Comparison of ENCODE assay signal across 10 cellular contexts in the genomic region with DNA sequence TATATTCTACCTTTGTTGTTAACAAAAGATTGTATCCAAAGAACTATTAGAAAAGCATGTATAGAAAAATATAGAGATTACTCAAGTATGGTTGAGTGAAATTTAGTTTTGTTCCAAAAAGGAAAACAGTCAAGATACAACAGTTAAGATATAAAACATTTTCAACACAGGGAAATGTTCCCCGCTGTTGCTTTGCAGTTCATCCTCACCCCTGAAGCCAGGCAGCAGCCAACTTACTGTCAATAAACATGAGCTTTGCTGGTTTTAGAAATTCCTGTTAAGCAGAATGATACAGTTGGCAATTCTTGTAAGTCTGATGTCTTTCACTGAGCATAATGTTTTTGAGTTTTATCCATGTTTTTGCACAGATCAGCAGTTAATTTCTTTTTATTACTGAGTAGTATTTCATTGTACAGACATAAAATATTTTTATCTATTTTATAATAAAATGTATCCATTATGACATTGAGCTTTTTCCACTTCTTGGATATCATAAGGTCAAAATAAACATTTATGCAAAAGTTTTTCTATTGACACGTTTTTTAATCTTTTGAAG. TPM values are rescaled to one million over a fixed set of nuclear protein-coding genes. Genes with fewer than 3 reads are reported as not detected.
DNase-seq lines count a peak whose midpoint lies in the region; ATAC-seq and TF ChIP-seq lines count a peak whose summit lies in the region.
"Had no signal": no experiment of that assay in that cellular context is flagged by ENCODE, and none has a peak within 500 bp of the region (broad histone marks: within the 10 kb centered on the region; RNA-seq: fewer than 3 reads in every experiment).

No MANE protein-coding gene starts in this region.

- H3K9me3 Mint-ChIP-seq in activated T-helper 2 cell treated with anti-CD3 and anti-CD28 coated beads, Interferon-gamma antibody, Interleukin-2, Interleukin-4, amounts not matched to agents 10 μg/mL and 5 μg/mL and 100 μg/mL, durations not matched to agents 14 hours and 24 hours and 36 hours, result no peaks in the 10 kb centered on the region

- H3K4me3 Mint-ChIP-seq in activated T-helper 2 cell treated with anti-CD3 and anti-CD28 coated beads, Interferon-gamma antibody, Interleukin-2, Interleukin-4, amounts not matched to agents 10 μg/mL and 5 μg/mL and 100 μg/mL, durations not matched to agents 14 hours and 24 hours and 36 hours (ENCODE audit: low read depth), result peak overlapping the region; percentile 85

- H3K4me1 ChIP-seq in SK-N-SH (ENCODE audit: control insufficient read depth in 1 of 2, insufficient read depth in 2 of 2, low read depth in 1 of 2, low read length in 1 of 2) (no peaks in the 10 kb centered on the region), hepatocyte (ENCODE audit: insufficient read depth) (peaks cover 4% of the 10 kb centered on the region), stomach (peaks cover 0 to 5% (median 0%) of the 10 kb centered on the region in 4 donors)

- CTCF ChIA-PET in SK-N-SH (lab: Yijun Ruan, JAX), result no interaction called here

- H3K27ac ChIP-seq in SK-N-SH (ENCODE audit: low read depth in 2 of 2, low read length in 1 of 2) (no peak overlapping the region), hepatocyte (peak overlapping the region; percentile 71), stomach (peak overlapping the region in 4 of 5 donors; percentile 76 to 85 (median 84))
- H3K27ac ChIP-seq: 22Rv1 had no signal

- H3K27me3 Mint-ChIP-seq in activated T-helper 2 cell treated with anti-CD3 and anti-CD28 coated beads, Interferon-gamma antibody, Interleukin-2, Interleukin-4, amounts not matched to agents 10 μg/mL and 5 μg/mL and 100 μg/mL, durations not matched to agents 14 hours and 24 hours and 36 hours (ENCODE audit: low read depth), result no peaks in the 10 kb centered on the region

- no peaks in the 10 kb centered on the region for H3F3A ChIP-seq in SK-N-SH (replicated peaks; ENCODE audit: insufficient read depth)

- H3K4me3 ChIP-seq in SK-N-SH (ENCODE audit: low read depth in 2 of 2, low read length in 1 of 2) (peak overlapping the region in 1 of 2 experiments; percentile 37; a peak in 1 of 4 replicates), hepatocyte (no peak overlapping the region), stomach (peak overlapping the region; percentile 38 to 46 (median 40))

- H3K27me3 ChIP-seq in SK-N-SH (ENCODE audit: insufficient read depth) (no peaks in the 10 kb centered on the region; the same call in 1 of the 2 replicates), hepatocyte (no peaks in the 10 kb centered on the region), stomach (no peaks in the 10 kb centered on the region)

- H3K36me3 ChIP-seq in SK-N-SH (replicated peaks in 1 of 2; ENCODE audit: control insufficient read depth in 1 of 2, insufficient read depth in 2 of 2, low read length in 1 of 2) (no peaks in the 10 kb centered on the region), hepatocyte (replicated peaks; ENCODE audit: insufficient read depth, low read depth) (no peaks in the 10 kb centered on the region), stomach (no peaks in the 10 kb centered on the region)

- TF ChIP-seq EP300 in SK-N-SH (IDR thresholded peaks at IDR 0.05; ENCODE audit: borderline replicate concordance in 1 of 2, low read depth in 1 of 2, low read length in 1 of 2), result no peak
- no peak for TF ChIP-seq EP300 in stomach (IDR thresholded peaks at IDR 0.05)

- no peak for TF ChIP-seq CTCF in SK-N-SH (IDR thresholded peaks at IDR 0.05)
- TF ChIP-seq CTCF in hepatocyte (IDR thresholded peaks at IDR 0.05; ENCODE audit: poor library complexity), result no peak
- TF ChIP-seq CTCF in stomach (IDR thresholded peaks at IDR 0.05), result no peak
- no peak for TF ChIP-seq CTCF in omental fat pad (IDR thresholded peaks at IDR 0.05)

- no peak overlapping the region for H2AFZ ChIP-seq in SK-N-SH (ENCODE audit: low read depth)
- peak overlapping the region; percentile 78 for H2AFZ ChIP-seq in hepatocyte

- H3K4me2 ChIP-seq in SK-N-SH (peak overlapping the region; percentile 64; the same call in 1 of the 2 replicates), hepatocyte (peak overlapping the region; percentile 74)

- intact Hi-C loops in activated T-helper 2 cell treated with anti-CD3 and anti-CD28 coated beads, Interferon-gamma antibody, Interleukin-2, Interleukin-4, amounts not matched to agents 10 μg/mL and 5 μg/mL and 100 μg/mL, durations not matched to agents 14 hours and 24 hours and 36 hours (cut with micrococcal nuclease), result no loop called here
- intact Hi-C loops in stomach (cut with DNase I; ENCODE audit: low total_unique reads), result no loop called here

- TF ChIP-seq RAD21 in SK-N-SH (IDR thresholded peaks at IDR 0.05; ENCODE audit: low read length), result no peak

- POLR2A ChIA-PET in SK-N-SH (lab: Yijun Ruan, JAX), result no interaction called here

- H3K27ac Mint-ChIP-seq in activated T-helper 2 cell treated with anti-CD3 and anti-CD28 coated beads, Interferon-gamma antibody, Interleukin-2, Interleukin-4, amounts not matched to agents 10 μg/mL and 5 μg/mL and 100 μg/mL, durations not matched to agents 14 hours and 24 hours and 36 hours, result peak overlapping the region; percentile 91

- TF ChIP-seq POLR2A in stomach (IDR thresholded peaks at IDR 0.05) (no peak), erythroblast (IDR thresholded peaks at IDR 0.05; ENCODE audit: low read length) (no peak)

- H3K9me3 ChIP-seq in SK-N-SH (no peaks in the 10 kb centered on the region), hepatocyte (ENCODE audit: low read depth) (no peaks in the 10 kb centered on the region), stomach (no peaks in the 10 kb centered on the region)

- H4K20me1 ChIP-seq in SK-N-SH (ENCODE audit: insufficient read depth) (no peaks in the 10 kb centered on the region), hepatocyte (ENCODE audit: insufficient read depth, poor library complexity, severe bottlenecking) (no peaks in the 10 kb centered on the region)

- H3K36me3 Mint-ChIP-seq in activated T-helper 2 cell treated with anti-CD3 and anti-CD28 coated beads, Interferon-gamma antibody, Interleukin-2, Interleukin-4, amounts not matched to agents 10 μg/mL and 5 μg/mL and 100 μg/mL, durations not matched to agents 14 hours and 24 hours and 36 hours (ENCODE audit: low read depth), result no peaks in the 10 kb centered on the region

- no peaks in the 10 kb centered on the region for H3K9me2 ChIP-seq in SK-N-SH
- no peaks in the 10 kb centered on the region for H3K9me2 ChIP-seq in hepatocyte (replicated peaks; ENCODE audit: insufficient read depth)

- H3K4me1 Mint-ChIP-seq in activated T-helper 2 cell treated with anti-CD3 and anti-CD28 coated beads, Interferon-gamma antibody, Interleukin-2, Interleukin-4, amounts not matched to agents 10 μg/mL and 5 μg/mL and 100 μg/mL, durations not matched to agents 14 hours and 24 hours and 36 hours (ENCODE audit: low read depth), result peaks cover 23% of the 10 kb centered on the region

- H3K79me2 ChIP-seq in SK-N-SH (ENCODE audit: insufficient read depth) (no peaks in the 10 kb centered on the region), hepatocyte (no peaks in the 10 kb centered on the region)

- ATAC-seq in SK-N-SH treated with all-trans-retinoic acid at 6 μM for 48 hours (no peak), omental fat pad (ENCODE audit: low FRiP score) (no peak)

- no peak for DNase-seq in SK-N-SH
- DNase-seq in activated T-helper 2 cell treated with anti-CD3 and anti-CD28 coated beads, Interferon-gamma antibody, Interleukin-2, Interleukin-4, amounts not matched to agents 10 μg/mL and 5 μg/mL and 100 μg/mL, durations not matched to agents 14 hours and 24 hours and 36 hours (ENCODE audit: low spot score), result no peak
- no peak for DNase-seq in hepatocyte (ENCODE audit: low spot score)
- no peak for DNase-seq in stomach
- no peak for DNase-seq in erythroblast (lab: John Stamatoyannopoulos, UW)
- no peak for DNase-seq in SIG-M5 (lab: John Stamatoyannopoulos, UW)
- no peak for DNase-seq in omental fat pad (ENCODE audit: low spot score)

- H3K9ac ChIP-seq in SK-N-SH, result no peak overlapping the region

- 13% methylated on average over 2 of the region's 2 CpGs for WGBS in SK-N-SH (ENCODE audit: low lambda C conversion rate)
- WGBS in hepatocyte (ENCODE audit: low lambda C conversion rate, missing lambda C conversion rate), result 78% methylated on average over 2 of the region's 2 CpGs
- WGBS in stomach, 5 donors, result 57 to 77% (median 68%) methylated on average over 2 of the region's 2 CpGs

TF ChIP-seq in SK-N-SH treated with all-trans-retinoic acid at 6 μM for 48 hours, 23 proteins besides CTCF, POLR2A, EP300 and RAD21 (continues in another document):
- TF ChIP-seq ZNF70 (CRISPR knock-in tag; IDR thresholded peaks at IDR 0.05) (no peak), OSR1 (CRISPR knock-in tag; IDR thresholded peaks at IDR 0.05) (no peak), TOX (CRISPR knock-in tag; IDR thresholded peaks at IDR 0.05; ENCODE audit: borderline replicate concordance) (no peak)

RNA-seq across cellular contexts. Expression of a gene that starts 1.2 kb away (rescaled TPM):
- polyA plus RNA-seq in SK-N-SH (2012; rRNA removed) (not detected in 2 replicates), hepatocyte (4.9 and 5.9 TPM in 2 replicates), stomach (10 to 100 TPM in 2 of 3 donors, 1 to 10 TPM in 1; 8.6 to 10.8 (median 10.7) TPM)
- not detected in 2 replicates for polyA plus RNA-seq in SK-N-SH (2012; cell fraction: cytosol; rRNA removed)
- polyA plus RNA-seq in SK-N-SH (2012; cell fraction: nucleus; rRNA removed), result not detected in 2 replicates
- total RNA-seq in activated T-helper 2 cell treated with anti-CD3 and anti-CD28 coated beads, Interferon-gamma antibody, Interleukin-2, Interleukin-4, amounts not matched to agents 10 μg/mL and 5 μg/mL and 100 μg/mL, durations not matched to agents 14 hours and 24 hours and 36 hours, result 5.0 and 5.1 TPM in 2 replicates
- total RNA-seq in hepatocyte (5.0 and 5.7 TPM in 2 replicates), stomach (10 to 100 TPM in 2 of 5 donors, 1 to 10 TPM in 1, under 1 TPM in 2; 0.87 to 30.1 (median 1.2) TPM), omental fat pad (10 to 100 TPM; 23.8 to 48.2 (median 31.5) TPM)

RNA-seq across cellular contexts. Expression of a gene that starts 10.9 kb away (rescaled TPM):
- polyA plus RNA-seq in SK-N-SH (2012; rRNA removed), result not detected in 2 replicates
- polyA plus RNA-seq in SK-N-SH (2012; cell fraction: cytosol; rRNA removed), result not detected in 2 replicates
- not detected in 2 replicates for polyA plus RNA-seq in SK-N-SH (2012; cell fraction: nucleus; rRNA removed)
- not detected in 2 replicates for total RNA-seq in activated T-helper 2 cell treated with anti-CD3 and anti-CD28 coated beads, Interferon-gamma antibody, Interleukin-2, Interleukin-4, amounts not matched to agents 10 μg/mL and 5 μg/mL and 100 μg/mL, durations not matched to agents 14 hours and 24 hours and 36 hours
- total RNA-seq in hepatocyte, result not detected in 2 replicates
- 0.36 TPM in 1 of 2 replicates, not detected in the other for polyA plus RNA-seq in hepatocyte
- not detected for total RNA-seq in stomach
- polyA plus RNA-seq in stomach, result not detected
- not detected for total RNA-seq in omental fat pad
- polyA plus RNA-seq: adipose tissue had no signal

RNA-seq across cellular contexts. Expression of a gene that starts 43.1 kb away (rescaled TPM):
- not detected in 2 replicates for polyA plus RNA-seq in SK-N-SH (2012; rRNA removed)
- polyA plus RNA-seq in SK-N-SH (2012; cell fraction: cytosol; rRNA removed), result not detected in 2 replicates
- not detected in 2 replicates for polyA plus RNA-seq in SK-N-SH (2012; cell fraction: nucleus; rRNA removed)
- total RNA-seq in activated T-helper 2 cell treated with anti-CD3 and anti-CD28 coated beads, Interferon-gamma antibody, Interleukin-2, Interleukin-4, amounts not matched to agents 10 μg/mL and 5 μg/mL and 100 μg/mL, durations not matched to agents 14 hours and 24 hours and 36 hours, result not detected in 2 replicates
- not detected in 2 replicates for total RNA-seq in hepatocyte
- polyA plus RNA-seq in hepatocyte, result not detected in 2 replicates
- total RNA-seq in stomach, result 1 to 10 TPM in 2 of 5 donors, not detected in 3; 2.2 to 4.5 TPM
- polyA plus RNA-seq in stomach, result 1 to 10 TPM in 2 of 3 donors, under 1 TPM in 1; 0.78 to 3.2 (median 1.9) TPM
- total RNA-seq in omental fat pad, result under 1 TPM in 1 of 4 donors, not detected in 3; 0.46 TPM

Comparison
In these comparisons a context has a peak if more than half of its experiments do, and no peak if none do; other contexts are left out.
1. H3K27ac ChIP-seq: peak in hepatocyte (single experiment) and stomach (4 of 5); none in SK-N-SH (0 of 2).